Comparison of ENCODE assay signal across 8 cellular contexts in genomic region chr13:102800145-102801041, GRCh38. TPM values are rescaled to one million over a fixed set of nuclear protein-coding genes. Genes with fewer than 3 reads are reported as not detected.
DNase-seq lines count a peak whose midpoint lies in the region; ATAC-seq, FAIRE-seq and TF ChIP-seq lines count a peak whose summit lies in the region.

No MANE protein-coding gene starts in this region.

- no peaks in the 10 kb centered on the region for H3K9me2 ChIP-seq in SU-DHL-6 (replicated peaks; ENCODE audit: insufficient read depth, low read length)

- H2AFZ ChIP-seq in SU-DHL-6 (ENCODE audit: low read depth, low read length, severe bottlenecking) = peak overlapping the region; percentile 91

- TF ChIP-seq POLR2A in H54 (IDR thresholded peaks at IDR 0.05; ENCODE audit: low read depth, low read length) (peak; percentile 60; the same call in 1 of the 2 replicates), prostate gland (IDR thresholded peaks at IDR 0.05) (no peak)

- peak overlapping the region; percentile 78 for H3K4me2 ChIP-seq in SU-DHL-6 (ENCODE audit: low read depth, low read length, poor library complexity, severe bottlenecking)

- intact Hi-C loops in left cardiac atrium (cut with DNase I) = loop anchor here in 1 of 2 donors (2.0 to 10.0 kb wide), 2 partner anchors 26 to 206 kb away; partner anchors contain the start of gene TPP2
- intact Hi-C loops in prostate gland (cut with DNase I) = loop anchor here (5.0 kb wide), 1 partner anchor 47 kb away; the partner anchor contains the start of gene ERCC5

- H3K4me1 ChIP-seq in adipocyte (ENCODE audit: control insufficient read depth, insufficient read depth, low read length) (peaks cover 20% of the 10 kb centered on the region), prostate gland (replicated peaks) (no peaks in the 10 kb centered on the region), urinary bladder (ENCODE audit: insufficient read depth) (no peaks in the 10 kb centered on the region)

- H3K27me3 ChIP-seq in SU-DHL-6 (ENCODE audit: low read length) (no peaks in the 10 kb centered on the region), adipocyte (replicated peaks; ENCODE audit: control insufficient read depth, insufficient read depth, low read length) (no peaks in the 10 kb centered on the region), prostate gland (replicated peaks; ENCODE audit: insufficient read depth) (no peaks in the 10 kb centered on the region)

- H4K20me1 ChIP-seq in SU-DHL-6 (ENCODE audit: low read depth, low read length) = no peaks in the 10 kb centered on the region

- H3K79me2 ChIP-seq in SU-DHL-6 (ENCODE audit: insufficient read depth, low read length) = no peaks in the 10 kb centered on the region; the same call in 1 of the 2 replicates

- DNase-seq in H54 (ENCODE audit: insufficient read length, low spot score) = peak; percentile 91
- peak; percentile 74 for DNase-seq in M059J (ENCODE audit: low read depth)
- DNase-seq in adipocyte (ENCODE audit: low read depth) = peak; percentile 92
- peak; percentile 83 for DNase-seq in left cardiac atrium
- DNase-seq in prostate gland (ENCODE audit: low spot score) = peak; percentile 63

- 2% methylated on average over 72 of the region's 81 CpGs for WGBS in prostate gland
- WGBS in urinary bladder = 1% methylated on average over 80 of the region's 81 CpGs

- ATAC-seq in left cardiac atrium = peak; percentile 85 to 88

- peak; percentile 57 for FAIRE-seq in H54 (lab: Jason Lieb, UNC)

- H3K9ac ChIP-seq in SU-DHL-6 (ENCODE audit: low read length) = peak overlapping the region; percentile 62
- H3K9ac ChIP-seq in adipocyte (ENCODE audit: low read length) = peak overlapping the region; percentile 92

- H3K27ac ChIP-seq in SU-DHL-6 (ENCODE audit: low read depth, low read length) (no peak overlapping the region), prostate gland (peak overlapping the region; percentile 77 to 83), urinary bladder (ENCODE audit: low read depth) (peak overlapping the region; percentile 86)

- H3K36me3 ChIP-seq in SU-DHL-6 (ENCODE audit: low read length) (no peaks in the 10 kb centered on the region), adipocyte (ENCODE audit: control insufficient read depth, insufficient read depth, low read length, severe bottlenecking) (no peaks in the 10 kb centered on the region), prostate gland (no peaks in the 10 kb centered on the region), urinary bladder (ENCODE audit: insufficient read depth) (no peaks in the 10 kb centered on the region)

- TF ChIP-seq CTCF in SU-DHL-6 (IDR thresholded peaks at IDR 0.05; ENCODE audit: insufficient read depth, low read length, poor library complexity, severe bottlenecking) (peak; percentile 30), prostate gland (IDR thresholded peaks at IDR 0.05) (peak; percentile 37 to 70 (median 58))

- H3K9me3 ChIP-seq in SU-DHL-6 (ENCODE audit: insufficient read depth, low read length) = no peaks in the 10 kb centered on the region
- no peaks in the 10 kb centered on the region for H3K9me3 ChIP-seq in adipocyte (ENCODE audit: control insufficient read depth, low read length)
- H3K9me3 ChIP-seq in prostate gland = no peaks in the 10 kb centered on the region

- peaks cover 8% of the 10 kb centered on the region; the same call in 1 of the 2 replicates for H3F3A ChIP-seq in SU-DHL-6 (ENCODE audit: insufficient read depth)

- peak overlapping the region; percentile 72 for H3K4me3 ChIP-seq in GM08714 (ENCODE audit: low read length)
- H3K4me3 ChIP-seq in SU-DHL-6 (ENCODE audit: insufficient read depth, low read length, poor library complexity, severe bottlenecking) = peak overlapping the region; percentile 77
- peak overlapping the region; percentile 93 for H3K4me3 ChIP-seq in adipocyte (ENCODE audit: low read length)
- peak overlapping the region; percentile 47 to 56 for H3K4me3 ChIP-seq in prostate gland
- peak overlapping the region; percentile 90 for H3K4me3 ChIP-seq in urinary bladder (ENCODE audit: low read depth, low read length)

RNA-seq across cellular contexts. Expression of gene BIVM, which starts 1.5 kb away (rescaled TPM):
- 7.0 and 10.1 TPM in 2 replicates for total RNA-seq in M059J (2014; rRNA removed; shearing (Covaris generic))
- total RNA-seq in left cardiac atrium = 10 to 100 TPM; 27.7 to 29.1 TPM
- total RNA-seq in prostate gland = 10 to 100 TPM; 16.2 to 22.0 TPM
- total RNA-seq in urinary bladder = 60.2 TPM
- polyA plus RNA-seq in urinary bladder = 14.3 TPM

RNA-seq across cellular contexts. Expression of gene POGLUT2, which starts 1.6 kb away (rescaled TPM):
- 20.3 and 25.1 TPM in 2 replicates for total RNA-seq in M059J (2014; rRNA removed; shearing (Covaris generic))
- 1 to 10 TPM; 4.0 to 4.3 TPM for total RNA-seq in left cardiac atrium
- total RNA-seq in prostate gland = 1 to 10 TPM; 3.9 to 4.0 TPM
- total RNA-seq in urinary bladder = 35.5 TPM
- 11.4 TPM for polyA plus RNA-seq in urinary bladder

RNA-seq across cellular contexts. Expression of gene TEX30, which starts 26.8 kb away (rescaled TPM):
- 51.5 and 56.2 TPM in 2 replicates for total RNA-seq in M059J (2014; rRNA removed; shearing (Covaris generic))
- total RNA-seq in left cardiac atrium = 1 to 10 TPM; 9.1 to 9.2 TPM
- 10 to 100 TPM in 1 of 2 donors, 1 to 10 TPM in 1; 3.6 to 22.2 TPM for total RNA-seq in prostate gland
- total RNA-seq in urinary bladder = 15.6 TPM
- 8.9 TPM for polyA plus RNA-seq in urinary bladder

RNA-seq across cellular contexts. Expression of gene ERCC5, which starts 45.4 kb away (rescaled TPM):
- 33.8 and 39.5 TPM in 2 replicates for total RNA-seq in M059J (2014; rRNA removed; shearing (Covaris generic))
- 10 to 100 TPM; 27.5 to 30.6 TPM for total RNA-seq in left cardiac atrium
- 10 to 100 TPM; 60.9 to 72.7 TPM for total RNA-seq in prostate gland
- total RNA-seq in urinary bladder = 70.8 TPM
- 35.9 TPM for polyA plus RNA-seq in urinary bladder
